8 cellular contexts compared by ENCODE assay signal in genomic region chr2:27133905-27134780, GRCh38. TPM values are rescaled to one million over a fixed set of nuclear protein-coding genes. Genes with fewer than 3 reads are reported as not detected.
DNase-seq lines count a peak whose midpoint lies in the region; TF ChIP-seq lines count a peak whose summit lies in the region.

Gene PREB (minus strand): TSS chr2:27134636. CDS start chr2:27134421, 215 bp downstream.

- DNase-seq in ELR (ENCODE audit: low read depth) (peak; percentile 93), H7 (peak; percentile 99), MG63 (peak; percentile 95), SHP77 treated with DMSO at 0.1 percent for 48 hours (lab: John Stamatoyannopoulos, UW) (peak; percentile 75), fibroblast of the conjunctiva (ENCODE audit: low read depth) (peak; percentile 94), stomach (peak; percentile 99)
- peak; percentile 100 for DNase-seq in activated effector memory CD4-positive, alpha-beta T cell treated with anti-CD3 and anti-CD28 coated beads, Interleukin-2, amount 50 U/mL, for 16 hours

- H3K9me3 ChIP-seq in MG63 (no peaks in the 10 kb centered on the region), neural cell (ENCODE audit: low read length) (no peaks in the 10 kb centered on the region), stomach (no peaks in the 10 kb centered on the region)

- H3K36me3 ChIP-seq in H7 (replicated peaks; ENCODE audit: control insufficient read depth, insufficient read depth, low read length) (peaks cover 32% of the 10 kb centered on the region), MG63 (peaks cover 29% of the 10 kb centered on the region), neural cell (ENCODE audit: insufficient read depth, low read length) (no peaks in the 10 kb centered on the region), stomach (peaks cover 30 to 38% (median 37%) of the 10 kb centered on the region in 4 donors)

- TF ChIP-seq RAD21 in neural cell (conservative IDR thresholded peaks at IDR 0.05) = no peak

- H3K9me2 ChIP-seq in neural cell (ENCODE audit: insufficient read depth, low read length) = no peaks in the 10 kb centered on the region

- peak within 1 kb of the TSS; percentile 77 for H3K27ac ChIP-seq in neural cell (ENCODE audit: low read length)
- H3K27ac ChIP-seq in stomach = peak within 1 kb of the TSS; percentile 86 to 95 (median 92)

- H3K4me3 ChIP-seq in H7 (ENCODE audit: insufficient read depth, low read depth, low read length) (peak within 1 kb of the TSS; percentile 94), MG63 (peak within 1 kb of the TSS; percentile 67), neural cell (ENCODE audit: low read length) (peak within 1 kb of the TSS; percentile 100), stomach (peak within 1 kb of the TSS; percentile 64 to 100 (median 88))

- H3K4me1 ChIP-seq in stomach = peaks cover 10 to 25% (median 20%) of the 10 kb centered on the region in 4 donors

- peaks cover 4% of the 10 kb centered on the region for H3K79me2 ChIP-seq in neural cell (replicated peaks; ENCODE audit: insufficient read depth, low read length)

- peak within 1 kb of the TSS; percentile 86 for H3K9ac ChIP-seq in neural cell (ENCODE audit: low read length)

- H4K20me1 ChIP-seq in neural cell (ENCODE audit: insufficient read depth) = no peaks in the 10 kb centered on the region

- peak within 1 kb of the TSS; percentile 84 for H3K4me2 ChIP-seq in neural cell (ENCODE audit: low read length)

- TF ChIP-seq CTCF in neural cell (IDR thresholded peaks at IDR 0.05; ENCODE audit: poor library complexity, severe bottlenecking) (peak; percentile 30), stomach (IDR thresholded peaks at IDR 0.05) (no peak)

- TF ChIP-seq EP300 in neural cell (conservative IDR thresholded peaks at IDR 0.05; ENCODE audit: poor library complexity, severe bottlenecking) (peak; percentile 37), stomach (IDR thresholded peaks at IDR 0.05) (no peak)

- no peaks in the 10 kb centered on the region for H3K27me3 ChIP-seq in H7 (ENCODE audit: control insufficient read depth, insufficient read depth, low read length)
- H3K27me3 ChIP-seq in MG63 = no peaks in the 10 kb centered on the region
- no peaks in the 10 kb centered on the region for H3K27me3 ChIP-seq in neural cell (ENCODE audit: insufficient read depth, low read depth, low read length)
- no peaks in the 10 kb centered on the region for H3K27me3 ChIP-seq in stomach

- TF ChIP-seq POLR2A in stomach (IDR thresholded peaks at IDR 0.05) = peak in 1 of 4 donors; percentile 67

- H2AFZ ChIP-seq in neural cell (ENCODE audit: low read depth, low read length) = peak within 1 kb of the TSS; percentile 65

- 1% methylated on average over 16 to 86 of the region's 86 CpGs for WGBS in stomach, 5 donors

- intact Hi-C loops in stomach (cut with DNase I; ENCODE audit: low total_unique reads) = no loop called here

- H3F3A ChIP-seq in neural cell (ENCODE audit: insufficient read depth, low read length, poor library complexity, severe bottlenecking) = no peaks in the 10 kb centered on the region

TF ChIP-seq in neural cell, 6 proteins besides CTCF, POLR2A, EP300 and RAD21:
- TF ChIP-seq MXI1 (conservative IDR thresholded peaks at IDR 0.05; ENCODE audit: poor library complexity, severe bottlenecking) = peak; percentile 79
- peak; percentile 36 for TF ChIP-seq TAF1 (IDR thresholded peaks at IDR 0.05; ENCODE audit: low read depth)
- peak; percentile 26 for TF ChIP-seq SMC3 (conservative IDR thresholded peaks at IDR 0.05; ENCODE audit: poor library complexity)
- TF ChIP-seq POLR2AphosphoS5 (IDR thresholded peaks at IDR 0.05) = peak; percentile 98
- TF ChIP-seq EZH2 (IDR thresholded peaks at IDR 0.05; ENCODE audit: borderline replicate concordance, insufficient read depth, low read length, poor library complexity, severe bottlenecking) = no peak
- TF ChIP-seq REST (IDR thresholded peaks at IDR 0.05; ENCODE audit: borderline replicate concordance) = peak; percentile 38

RNA-seq across cellular contexts. Expression of gene PREB, which starts in this region (rescaled TPM):
- total RNA-seq in H7 (2014; rRNA removed; shearing (Covaris generic)) = 84.5 and 87.3 TPM in 2 replicates
- 60.5 and 84.3 TPM in 2 replicates for total RNA-seq in MG63 (2014; rRNA removed; shearing (Covaris generic); ENCODE audit: low replicate concordance)
- polyA plus RNA-seq in neural cell (121 and 123 TPM in 2 replicates), stomach (10 to 100 TPM; 37.3 to 48.4 (median 44.6) TPM)
- polyA minus RNA-seq in neural cell = 44.3 and 54.2 TPM in 2 replicates
- total RNA-seq in stomach = 100 to 1,000 TPM in 1 of 5 donors, 10 to 100 TPM in 4; 14.2 to 107 (median 29.4) TPM

Comparison
In these comparisons a context has a peak if more than half of its experiments do, and no peak if none do; other contexts are left out.
1. Peak in every context shown above with its lines: DNase-seq, H3K4me3 ChIP-seq and H3K27ac ChIP-seq.